Comparison of ENCODE assay signal across 1 cellular context in genomic region chr3:196287405-196288140, GRCh38.
A peak's percentile ranks its signal among the peaks of the same experiment; 100 is the strongest.
TF ChIP-seq lines count a peak whose summit lies in the region.

PCYT1A (minus strand) TSS chr3:196287726; CDS start chr3:196270531, 17,195 bp downstream.

TF ChIP-seq in SK-N-SH, 30 proteins besides CTCF, POLR2A, EP300 and RAD21 (continued from another document):
- peak; percentile 53; the same call in 1 of the 2 replicates for TF ChIP-seq REST (IDR thresholded peaks at IDR 0.05; ENCODE audit: low read depth, low read length)
- no peak for TF ChIP-seq EZH2phosphoT487 (IDR thresholded peaks at IDR 0.05; ENCODE audit: borderline replicate concordance, low read depth)
- no peak for TF ChIP-seq RXRA (IDR thresholded peaks at IDR 0.05; ENCODE audit: borderline replicate concordance, low read depth)
- no peak for TF ChIP-seq NRF1 (IDR thresholded peaks at IDR 0.05; ENCODE audit: low read depth, low read length)
- TF ChIP-seq GABPA (IDR thresholded peaks at IDR 0.05; ENCODE audit: low read depth): peak; percentile 95
- peak; percentile 87 for TF ChIP-seq MXI1 (IDR thresholded peaks at IDR 0.05; ENCODE audit: low read depth, low read length)
- TF ChIP-seq RCOR1 (IDR thresholded peaks at IDR 0.05; ENCODE audit: low read length): no peak; the same call in 1 of the 2 replicates
- no peak for TF ChIP-seq FOXJ3 (CRISPR knock-in tag; IDR thresholded peaks at IDR 0.05)
- TF ChIP-seq POLR2AphosphoS5 (IDR thresholded peaks at IDR 0.05; ENCODE audit: low read depth, low read length): peak; percentile 90
- TF ChIP-seq TEAD4 (IDR thresholded peaks at IDR 0.05; ENCODE audit: borderline replicate concordance, insufficient read depth): no peak
- TF ChIP-seq SIN3A (IDR thresholded peaks at IDR 0.05; ENCODE audit: borderline replicate concordance, low read depth, low read length): peak; percentile 93
- peak; percentile 90 for TF ChIP-seq PBX3 (IDR thresholded peaks at IDR 0.05)
- TF ChIP-seq GATA2 (CRISPR knock-in tag; IDR thresholded peaks at IDR 0.05): no peak
